ENCODE assay signal across 8 cellular contexts in the genomic region with DNA sequence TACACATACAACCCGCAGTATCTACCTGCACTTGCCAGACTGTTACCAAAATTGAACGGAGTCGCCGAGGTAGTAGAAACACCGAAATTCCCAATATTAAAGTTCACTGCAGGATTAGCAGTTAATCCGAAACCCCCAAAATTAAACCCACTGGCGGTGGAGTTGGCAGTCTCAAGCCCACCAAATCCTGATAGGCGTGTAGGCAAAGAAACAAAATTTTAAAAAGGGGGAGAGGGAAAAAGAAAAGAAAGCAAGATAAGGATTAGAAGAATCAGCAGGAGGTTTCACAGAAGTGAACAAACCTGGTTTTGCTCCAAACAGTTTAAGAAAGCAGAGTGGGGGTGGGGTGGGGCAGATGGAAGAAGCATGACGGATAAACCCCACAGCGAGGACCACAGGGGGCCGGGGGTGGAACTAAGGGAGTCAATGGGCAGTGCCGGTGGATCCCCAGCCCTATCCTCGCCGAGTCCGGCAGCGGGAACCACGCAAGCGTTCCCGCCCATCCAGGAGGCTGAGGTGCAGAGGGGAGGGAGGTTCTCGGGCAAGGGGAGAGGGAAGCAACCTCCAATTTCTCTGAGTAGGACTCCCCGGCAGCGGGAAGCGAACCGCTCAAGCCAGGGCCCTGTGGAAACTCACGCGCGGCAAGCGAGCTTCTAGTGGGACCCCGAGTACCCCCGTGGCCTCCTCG. TPM values are rescaled to one million over a fixed set of nuclear protein-coding genes. Genes with fewer than 3 reads are reported as not detected.
DNase-seq lines count a peak whose midpoint lies in the region; ATAC-seq lines count a peak whose summit lies in the region.

No MANE protein-coding gene starts in this region.

- H3K4me1 Mint-ChIP-seq in activated CD4-positive, alpha-beta T cell treated with anti-CD3 and anti-CD28 coated beads, Interleukin-2, amount 10 ng/mL, durations not matched to agents 7 days and 5 days, result peaks cover 31% of the 10 kb centered on the region
- peaks cover 14 to 40% of the 10 kb centered on the region in 2 donors for H3K4me1 Mint-ChIP-seq in effector memory CD8-positive, alpha-beta T cell (ENCODE audit: low read depth in 2 of 2)

- H3K36me3 ChIP-seq in mesenchymal stem cell (ENCODE audit: control insufficient read depth in 1 of 2, insufficient read depth in 2 of 2, low read depth in 1 of 2, low read length in 2 of 2), result peaks cover 0 to 14% of the 10 kb centered on the region in 2 experiments

- H2BK15ac ChIP-seq in mesenchymal stem cell (ENCODE audit: low read depth, poor library complexity, severe bottlenecking), result peak overlapping the region; percentile 78

- H3K4me3 Mint-ChIP-seq in activated CD4-positive, alpha-beta T cell treated with anti-CD3 and anti-CD28 coated beads, Interleukin-2, amount 10 ng/mL, durations not matched to agents 7 days and 5 days, result peak overlapping the region; percentile 86
- peak overlapping the region; percentile 94 to 97 for H3K4me3 Mint-ChIP-seq in effector memory CD8-positive, alpha-beta T cell

- peak overlapping the region; percentile 96 for H3K9ac ChIP-seq in mesenchymal stem cell (ENCODE audit: low read length)

- H3K9me3 Mint-ChIP-seq in activated CD4-positive, alpha-beta T cell treated with anti-CD3 and anti-CD28 coated beads, Interleukin-2, amount 10 ng/mL, durations not matched to agents 7 days and 5 days, result no peaks in the 10 kb centered on the region
- no peaks in the 10 kb centered on the region for H3K9me3 Mint-ChIP-seq in effector memory CD8-positive, alpha-beta T cell

- peaks cover 13% of the 10 kb centered on the region for H3K79me1 ChIP-seq in mesenchymal stem cell (replicated peaks; ENCODE audit: low read length, poor library complexity, severe bottlenecking)

- peaks cover 13% of the 10 kb centered on the region for H3K36me3 Mint-ChIP-seq in activated CD4-positive, alpha-beta T cell treated with anti-CD3 and anti-CD28 coated beads, Interleukin-2, amount 10 ng/mL, durations not matched to agents 7 days and 5 days (ENCODE audit: low read depth)
- H3K36me3 Mint-ChIP-seq in effector memory CD8-positive, alpha-beta T cell (ENCODE audit: insufficient read depth), result peaks cover 37% of the 10 kb centered on the region

- H3K4me1 ChIP-seq in mesenchymal stem cell (ENCODE audit: control insufficient read depth, insufficient read depth, low read depth, low read length), result no peaks in the 10 kb centered on the region

- no peak overlapping the region for H2BK120ac ChIP-seq in mesenchymal stem cell (ENCODE audit: low read depth, low read length)

- peak overlapping the region; percentile 78 for H3K27ac ChIP-seq in mesenchymal stem cell (ENCODE audit: low read length, poor library complexity, severe bottlenecking)

- peak overlapping the region; percentile 66 for H2BK5ac ChIP-seq in mesenchymal stem cell (ENCODE audit: low read depth, low read length, poor library complexity, severe bottlenecking)

- H2BK12ac ChIP-seq in mesenchymal stem cell (ENCODE audit: low read length in 2 of 2), result no peak overlapping the region

- ATAC-seq in GM18909 (IDR thresholded peaks at IDR 0.05; ENCODE audit: poor library complexity, unreplicated experiment) (peak; percentile 34), HG03196 (IDR thresholded peaks at IDR 0.05; ENCODE audit: unreplicated experiment) (peak; percentile 39)
- ATAC-seq in effector memory CD8-positive, alpha-beta T cell (replicated peaks), result peak; percentile 19

- peak overlapping the region; percentile 80 for H3K4me2 ChIP-seq in mesenchymal stem cell (ENCODE audit: low read length, poor library complexity, severe bottlenecking)

- peak overlapping the region; percentile 97 for H3K27ac Mint-ChIP-seq in activated CD4-positive, alpha-beta T cell treated with anti-CD3 and anti-CD28 coated beads, Interleukin-2, amount 10 ng/mL, durations not matched to agents 7 days and 5 days
- H3K27ac Mint-ChIP-seq in effector memory CD8-positive, alpha-beta T cell, result peak overlapping the region; percentile 92 to 98

- WGBS in mesenchymal stem cell, result under 1% methylated on average over 31 of the region's 31 CpGs

- peak overlapping the region; percentile 10 for H2AFZ ChIP-seq in mesenchymal stem cell (ENCODE audit: low read depth, low read length)

- H3K4me3 ChIP-seq in mesenchymal stem cell (ENCODE audit: insufficient read depth in 1 of 2, low read depth in 1 of 2, low read length in 2 of 2), result peak overlapping the region; percentile 74 to 100

- H2AK5ac ChIP-seq in mesenchymal stem cell (ENCODE audit: low read length, severe bottlenecking), result no peak overlapping the region

- no peak overlapping the region for H3K18ac ChIP-seq in mesenchymal stem cell (ENCODE audit: low read depth in 1 of 2, low read length in 2 of 2)

- no peaks in the 10 kb centered on the region for H3K27me3 ChIP-seq in mesenchymal stem cell (ENCODE audit: control insufficient read depth in 1 of 2, insufficient read depth in 1 of 2, low read length in 2 of 2)

- DNase-seq in AG20443 (ENCODE audit: low spot score) (peak; percentile 84), NCI-H510A treated with DMSO at 0.1 percent for 48 hours (lab: John Stamatoyannopoulos, UW) (peak; percentile 60), mesenchymal stem cell (peak; percentile 88)
- DNase-seq in activated CD4-positive, alpha-beta T cell treated with anti-CD3 and anti-CD28 coated beads, Interleukin-2, amount 10 ng/mL, durations not matched to agents 7 days and 5 days, result peak; percentile 50
- DNase-seq in effector memory CD8-positive, alpha-beta T cell, result no peak
- DNase-seq in stimulated activated CD8-positive, alpha-beta memory T cell treated with anti-CD3 and anti-CD28 coated beads, Interleukin-7, amount 100 ng/mL, for 24 hours (ENCODE audit: low read depth), result peak; percentile 21

- H3K14ac ChIP-seq in mesenchymal stem cell (ENCODE audit: low read length in 2 of 2), result no peak overlapping the region

- POLR2A ChIA-PET in activated CD4-positive, alpha-beta T cell treated with anti-CD3 and anti-CD28 coated beads, Interleukin-2, amount 10 ng/mL, durations not matched to agents 7 days and 5 days (lab: Charles Lee), result no interaction called here

- H4K8ac ChIP-seq in mesenchymal stem cell (ENCODE audit: low read length), result peak overlapping the region; percentile 89

- H3K23ac ChIP-seq in mesenchymal stem cell (ENCODE audit: low read length in 2 of 2), result no peak overlapping the region

- CTCF ChIA-PET in activated CD4-positive, alpha-beta T cell treated with anti-CD3 and anti-CD28 coated beads, Interleukin-2, amount 10 ng/mL, durations not matched to agents 7 days and 5 days (lab: Charles Lee), result interaction anchor here (1.3 to 1.5 kb wide), 2 partner anchors 22 to 157 kb away, joined by 4 read pairs; partner anchors contain the start of gene SDAD1

- no peaks in the 10 kb centered on the region for H3K9me3 ChIP-seq in mesenchymal stem cell (ENCODE audit: control insufficient read depth, low read length)

- peak overlapping the region in 1 of 2 experiments; percentile 45 for H3K4ac ChIP-seq in mesenchymal stem cell (ENCODE audit: low read depth in 1 of 2, low read length in 2 of 2)

- H3K27me3 Mint-ChIP-seq in activated CD4-positive, alpha-beta T cell treated with anti-CD3 and anti-CD28 coated beads, Interleukin-2, amount 10 ng/mL, durations not matched to agents 7 days and 5 days, result no peaks in the 10 kb centered on the region
- no peaks in the 10 kb centered on the region for H3K27me3 Mint-ChIP-seq in effector memory CD8-positive, alpha-beta T cell

- H4K91ac ChIP-seq in mesenchymal stem cell (ENCODE audit: low read length), result no peak overlapping the region

RNA-seq across cellular contexts. Expression of gene NUP54, which starts 0.6 kb away (rescaled TPM):
- total RNA-seq in activated CD4-positive, alpha-beta T cell treated with anti-CD3 and anti-CD28 coated beads, Interleukin-2, amount 10 ng/mL, durations not matched to agents 7 days and 5 days, result 10 to 100 TPM; 50.3 to 52.5 TPM
- 20.8 TPM for polyA plus RNA-seq in mesenchymal stem cell (2013, experiment 1 of 2)
- polyA plus RNA-seq in mesenchymal stem cell (2013, experiment 2 of 2), result 21.2 TPM

Comparison
In these comparisons a context has a peak if more than half of its experiments do, and no peak if none do; other contexts are left out.
1. DNase-seq: peak in AG20443 (single experiment), NCI-H510A treated with DMSO at 0.1 percent for 48 hours (single experiment), activated CD4-positive, alpha-beta T cell treated with anti-CD3 and anti-CD28 coated beads, Interleukin-2, amount 10 ng/mL, durations not matched to agents 7 days and 5 days (single experiment), mesenchymal stem cell (single experiment) and stimulated activated CD8-positive, alpha-beta memory T cell treated with anti-CD3 and anti-CD28 coated beads, Interleukin-7, amount 100 ng/mL, for 24 hours (single experiment); none in effector memory CD8-positive, alpha-beta T cell (0 of 3).
2. Peak in every context shown above with its lines, with median percentiles within 50 percentile points of each other: ATAC-seq.